35 cellular contexts compared by ENCODE assay signal in genomic region chr21:27143476-27143875, GRCh38.
"Had no signal": no experiment of that assay in that cellular context is flagged by ENCODE, and none has a peak within 500 bp of the region (broad histone marks: within the 10 kb centered on the region; RNA-seq: fewer than 3 reads in every experiment).

No MANE protein-coding gene starts in this region.

- ATAC-seq: activated CD4-positive, alpha-beta T cell treated with anti-CD3 and anti-CD28 coated beads for 36 hours; activated naive CD8-positive, alpha-beta T cell treated with anti-CD3 and anti-CD28 coated beads, Interleukin-2, amount 50 U/mL, for 24 hours; effector memory CD8-positive, alpha-beta T cell; foreskin keratinocyte; gastrocnemius medialis; heart left ventricle had no signal

- H3K27ac Mint-ChIP-seq: activated CD4-positive, alpha-beta memory T cell treated with anti-CD3 and anti-CD28 coated beads, Interleukin-2, amount 10 ng/mL, durations not matched to agents 7 days and 5 days; activated CD4-positive, alpha-beta T cell treated with anti-CD3 and anti-CD28 coated beads for 36 hours; activated CD4-positive, alpha-beta T cell treated with anti-CD3 and anti-CD28 coated beads, Interleukin-2, amount 10 ng/mL, durations not matched to agents 24 days and 14 days; activated naive CD4-positive, alpha-beta T cell treated with anti-CD3 and anti-CD28 coated beads for 36 hours; activated naive CD4-positive, alpha-beta T cell treated with anti-CD3 and anti-CD28 coated beads, Interleukin-2, amount 50 U/mL, for 24 hours; activated naive CD8-positive, alpha-beta T cell treated with anti-CD3 and anti-CD28 coated beads for 36 hours; activated naive CD8-positive, alpha-beta T cell treated with anti-CD3 and anti-CD28 coated beads, Interleukin-2, amount 50 U/mL, for 24 hours; activated T-helper 1 cell treated with anti-CD3 and anti-CD28 coated beads, Interleukin-12 subunit alpha, Interleukin-12 subunit beta, Interleukin-2, Interleukin-4 antibody, amounts not matched to agents 30 ng/mL and 10 ng/mL and 1 ng/mL, durations not matched to agents 14 hours and 24 hours and 36 hours; activated T-helper 2 cell treated with anti-CD3 and anti-CD28 coated beads, Interferon-gamma antibody, Interleukin-2, Interleukin-4, amounts not matched to agents 10 μg/mL and 5 μg/mL and 100 μg/mL, durations not matched to agents 14 hours and 24 hours and 36 hours; brain; effector memory CD8-positive, alpha-beta T cell had no signal

- H3K9me3 Mint-ChIP-seq: activated naive CD8-positive, alpha-beta T cell treated with anti-CD3 and anti-CD28 coated beads for 36 hours; activated naive CD8-positive, alpha-beta T cell treated with anti-CD3 and anti-CD28 coated beads, Interleukin-2, amount 50 U/mL, for 24 hours had no signal

- H3K4me1 ChIP-seq: adrenal gland, ascending aorta, breast epithelium, esophagus muscularis mucosa, gastrocnemius medialis had no signal

- H3K27ac ChIP-seq: adrenal gland, ascending aorta, breast epithelium, cardiac muscle cell, esophagus muscularis mucosa, foreskin keratinocyte, gastrocnemius medialis, heart left ventricle had no signal

- DNase-seq: activated CD4-positive, alpha-beta memory T cell treated with anti-CD3 and anti-CD28 coated beads, Interleukin-2, amount 10 ng/mL, durations not matched to agents 7 days and 5 days; activated CD4-positive, alpha-beta T cell treated with anti-CD3 and anti-CD28 coated beads for 36 hours; activated CD4-positive, alpha-beta T cell treated with anti-CD3 and anti-CD28 coated beads, Interleukin-2, amount 10 ng/mL, durations not matched to agents 24 days and 14 days; activated CD4-positive, alpha-beta T cell treated with anti-CD3 and anti-CD28 coated beads, Interleukin-2, amount 50 U/mL, for 4 hours; activated CD4-positive, CD25-positive, alpha-beta regulatory T cell; activated CD4-positive, CD25-positive, alpha-beta regulatory T cell treated with anti-CD3 and anti-CD28 coated beads, Interleukin-2, amount 50 U/mL, for 72 hours; activated CD8-positive, alpha-beta memory T cell treated with anti-CD3 and anti-CD28 coated beads, Interleukin-2, amount 50 U/mL, for 48 hours; activated effector memory CD4-positive, alpha-beta T cell treated with anti-CD3 and anti-CD28 coated beads, Interleukin-2, amount 50 U/mL, for 16 hours; activated naive CD4-positive, alpha-beta T cell treated with anti-CD3 and anti-CD28 coated beads for 36 hours; activated naive CD8-positive, alpha-beta T cell treated with anti-CD3 and anti-CD28 coated beads for 36 hours; activated naive CD8-positive, alpha-beta T cell treated with anti-CD3 and anti-CD28 coated beads, Interleukin-2, amount 50 U/mL, for 24 hours; activated T-cell treated with anti-CD3 and anti-CD28 coated beads for 4 hours; activated T-cell treated with anti-CD3 and anti-CD28 coated beads, Interleukin-2, amount 50 U/mL, for 48 hours; adrenal gland; amygdala; cortex of kidney; dermis blood vessel endothelial cell; effector CD4-positive, alpha-beta T cell; effector memory CD8-positive, alpha-beta T cell; erythroblast; foreskin keratinocyte; gastrocnemius medialis; glutamatergic neuron; T-helper 2 cell had no signal

- H3K27me3 ChIP-seq: adrenal gland, ascending aorta, breast epithelium, cardiac muscle cell, esophagus muscularis mucosa, foreskin keratinocyte, gastrocnemius medialis, heart left ventricle had no signal

- FAIRE-seq: colon had no signal

- H3K36me3 ChIP-seq: adrenal gland, ascending aorta, breast epithelium, cardiac muscle cell, esophagus muscularis mucosa, gastrocnemius medialis, heart left ventricle had no signal

- H3K27me3 Mint-ChIP-seq: activated CD4-positive, alpha-beta memory T cell treated with anti-CD3 and anti-CD28 coated beads, Interleukin-2, amount 10 ng/mL, durations not matched to agents 7 days and 5 days; activated CD4-positive, alpha-beta T cell treated with anti-CD3 and anti-CD28 coated beads for 36 hours; activated CD4-positive, alpha-beta T cell treated with anti-CD3 and anti-CD28 coated beads, Interleukin-2, amount 10 ng/mL, durations not matched to agents 24 days and 14 days; activated naive CD4-positive, alpha-beta T cell treated with anti-CD3 and anti-CD28 coated beads, Interleukin-2, amount 50 U/mL, for 24 hours; activated naive CD8-positive, alpha-beta T cell treated with anti-CD3 and anti-CD28 coated beads for 36 hours; activated naive CD8-positive, alpha-beta T cell treated with anti-CD3 and anti-CD28 coated beads, Interleukin-2, amount 50 U/mL, for 24 hours; central memory CD8-positive, alpha-beta T cell; effector memory CD8-positive, alpha-beta T cell had no signal

- H3K9me3 ChIP-seq: adrenal gland, ascending aorta, esophagus muscularis mucosa, gastrocnemius medialis had no signal

- H3K4me3 ChIP-seq: adrenal gland, ascending aorta, breast epithelium, cardiac muscle cell, esophagus muscularis mucosa, gastrocnemius medialis, heart left ventricle had no signal

- H3K36me3 Mint-ChIP-seq: activated naive CD4-positive, alpha-beta T cell treated with anti-CD3 and anti-CD28 coated beads, Interleukin-2, amount 50 U/mL, for 24 hours; activated naive CD8-positive, alpha-beta T cell treated with anti-CD3 and anti-CD28 coated beads for 36 hours; brain had no signal

- H3K4me1 Mint-ChIP-seq: activated CD4-positive, alpha-beta memory T cell treated with anti-CD3 and anti-CD28 coated beads, Interleukin-2, amount 10 ng/mL, durations not matched to agents 7 days and 5 days; activated CD4-positive, alpha-beta T cell treated with anti-CD3 and anti-CD28 coated beads for 36 hours; activated CD4-positive, alpha-beta T cell treated with anti-CD3 and anti-CD28 coated beads, Interleukin-2, amount 10 ng/mL, durations not matched to agents 24 days and 14 days; activated naive CD4-positive, alpha-beta T cell treated with anti-CD3 and anti-CD28 coated beads, Interleukin-2, amount 50 U/mL, for 24 hours; activated naive CD8-positive, alpha-beta T cell treated with anti-CD3 and anti-CD28 coated beads for 36 hours; activated naive CD8-positive, alpha-beta T cell treated with anti-CD3 and anti-CD28 coated beads, Interleukin-2, amount 50 U/mL, for 24 hours; brain; central memory CD8-positive, alpha-beta T cell had no signal

- H3K4me3 Mint-ChIP-seq: activated CD4-positive, alpha-beta memory T cell treated with anti-CD3 and anti-CD28 coated beads, Interleukin-2, amount 10 ng/mL, durations not matched to agents 7 days and 5 days; activated CD4-positive, alpha-beta T cell treated with anti-CD3 and anti-CD28 coated beads for 36 hours; activated CD4-positive, alpha-beta T cell treated with anti-CD3 and anti-CD28 coated beads, Interleukin-2, amount 10 ng/mL, durations not matched to agents 24 days and 14 days; activated naive CD4-positive, alpha-beta T cell treated with anti-CD3 and anti-CD28 coated beads for 36 hours; activated naive CD4-positive, alpha-beta T cell treated with anti-CD3 and anti-CD28 coated beads, Interleukin-2, amount 50 U/mL, for 24 hours; activated naive CD8-positive, alpha-beta T cell treated with anti-CD3 and anti-CD28 coated beads for 36 hours; activated naive CD8-positive, alpha-beta T cell treated with anti-CD3 and anti-CD28 coated beads, Interleukin-2, amount 50 U/mL, for 24 hours; activated T-helper 1 cell treated with anti-CD3 and anti-CD28 coated beads, Interleukin-12 subunit alpha, Interleukin-12 subunit beta, Interleukin-2, Interleukin-4 antibody, amounts not matched to agents 30 ng/mL and 10 ng/mL and 1 ng/mL, durations not matched to agents 14 hours and 24 hours and 36 hours; brain; central memory CD8-positive, alpha-beta T cell; effector memory CD8-positive, alpha-beta T cell had no signal
